In the genomic region with DNA sequence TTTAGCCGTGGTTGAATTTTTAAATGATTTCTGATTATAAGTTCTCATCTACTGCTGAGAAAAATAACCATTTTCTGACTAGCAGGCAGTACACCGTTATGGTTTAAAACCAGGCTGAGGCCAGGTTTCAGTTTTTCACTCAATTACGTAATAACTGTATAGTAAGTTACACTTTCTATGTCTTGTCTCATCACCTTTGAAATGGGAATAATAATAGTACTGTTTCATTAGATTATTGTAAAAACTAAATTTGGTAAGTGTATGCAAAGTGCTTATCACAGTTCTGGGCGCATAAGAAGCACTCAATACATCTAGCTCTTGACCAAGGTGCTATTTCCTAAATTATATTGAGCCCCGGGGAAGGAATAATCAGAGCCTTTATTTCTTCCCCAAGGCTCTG, we compare ENCODE assay signal across 20 cellular contexts.
DNase-seq lines count a peak whose midpoint lies in the region; ATAC-seq and TF ChIP-seq lines count a peak whose summit lies in the region.
"Had no signal": no experiment of that assay in that cellular context is flagged by ENCODE, and none has a peak within 500 bp of the region (broad histone marks: within the 10 kb centered on the region; RNA-seq: fewer than 3 reads in every experiment).

No MANE protein-coding gene starts in this region.

- intact Hi-C loops in activated CD8-positive, alpha-beta T cell treated with anti-CD3 and anti-CD28 coated beads for 36 hours (cut with micrococcal nuclease) = no loop called here
- intact Hi-C loops in activated CD4-positive, alpha-beta memory T cell treated with anti-CD3 and anti-CD28 coated beads for 36 hours (cut with micrococcal nuclease) = loop anchor here (10.0 kb wide), 1 partner anchor 604 kb away; no protein-coding TSS in a partner anchor

- peak overlapping the region; percentile 56 for H3K27ac Mint-ChIP-seq in activated CD8-positive, alpha-beta T cell treated with anti-CD3 and anti-CD28 coated beads for 36 hours
- H3K27ac Mint-ChIP-seq in activated CD8-positive, alpha-beta T cell treated with anti-CD3 and anti-CD28 coated beads, Interleukin-2, amount 10 ng/mL, durations not matched to agents 7 days and 5 days = no peak overlapping the region
- H3K27ac Mint-ChIP-seq in activated CD4-positive, alpha-beta memory T cell treated with anti-CD3 and anti-CD28 coated beads for 36 hours = peak overlapping the region; percentile 81
- H3K27ac Mint-ChIP-seq in natural killer cell treated with Interleukin-12 subunit alpha and Interleukin-12 subunit beta and Interleukin-15 and Interleukin-18, amount 100 ng/mL, for 72 hours = peak overlapping the region; percentile 84 to 85
- H3K27ac Mint-ChIP-seq: activated naive CD8-positive, alpha-beta T cell had no signal

- no peak overlapping the region for H3K4me3 Mint-ChIP-seq in activated CD8-positive, alpha-beta T cell treated with anti-CD3 and anti-CD28 coated beads for 36 hours
- no peak overlapping the region for H3K4me3 Mint-ChIP-seq in activated CD8-positive, alpha-beta T cell treated with anti-CD3 and anti-CD28 coated beads, Interleukin-2, amount 10 ng/mL, durations not matched to agents 7 days and 5 days
- peak overlapping the region; percentile 51 for H3K4me3 Mint-ChIP-seq in activated CD4-positive, alpha-beta memory T cell treated with anti-CD3 and anti-CD28 coated beads for 36 hours
- H3K4me3 Mint-ChIP-seq in natural killer cell treated with Interleukin-12 subunit alpha and Interleukin-12 subunit beta and Interleukin-15 and Interleukin-18, amount 100 ng/mL, for 72 hours = peak overlapping the region; percentile 66
- H3K4me3 Mint-ChIP-seq: activated naive CD8-positive, alpha-beta T cell; neural crest cell had no signal

- no peak for ATAC-seq in activated CD8-positive, alpha-beta T cell treated with anti-CD3 and anti-CD28 coated beads for 36 hours
- no peak for ATAC-seq in activated CD8-positive, alpha-beta T cell treated with anti-CD3 and anti-CD28 coated beads, Interleukin-2, amount 10 ng/mL, durations not matched to agents 7 days and 5 days
- peak; percentile 15 for ATAC-seq in HG02981 (IDR thresholded peaks at IDR 0.05; ENCODE audit: unreplicated experiment)
- ATAC-seq in natural killer cell treated with Interleukin-12 subunit alpha and Interleukin-12 subunit beta and Interleukin-15 and Interleukin-18, amount 100 ng/mL, for 72 hours = no peak
- ATAC-seq in HG03025 (IDR thresholded peaks at IDR 0.05; ENCODE audit: low FRiP score, unreplicated experiment) = no peak
- ATAC-seq: A549, heart left ventricle, SK-N-SH treated with all-trans-retinoic acid at 6 μM for 48 hours had no signal

- no peak for DNase-seq in activated CD8-positive, alpha-beta T cell treated with anti-CD3 and anti-CD28 coated beads for 36 hours
- DNase-seq in activated CD8-positive, alpha-beta T cell treated with anti-CD3 and anti-CD28 coated beads, Interleukin-2, amount 10 ng/mL, durations not matched to agents 7 days and 5 days = no peak
- DNase-seq in activated CD4-positive, alpha-beta memory T cell treated with anti-CD3 and anti-CD28 coated beads for 36 hours = no peak
- no peak for DNase-seq in natural killer cell treated with Interleukin-12 subunit alpha and Interleukin-12 subunit beta and Interleukin-15 and Interleukin-18, amount 100 ng/mL, for 72 hours (ENCODE audit: low spot score)
- DNase-seq in MV-4-11 (lab: John Stamatoyannopoulos, UW) (no peak), EL (no peak)
- DNase-seq: heart left ventricle; mesendoderm; MG63; NCI-H526 treated with DMSO at 0.1 percent for 48 hours; stimulated activated CD4-positive, alpha-beta T cell treated with anti-CD3 and anti-CD28 coated beads, Interleukin-12 subunit alpha, Interleukin-12 subunit beta, amount 100 ng/mL, for 4 hours; stimulated activated naive CD4-positive, alpha-beta T cell treated with Interleukin-2 at 50 U/mL for 16 hours; trophoblast cell; WERI-Rb-1 had no signal

- H3K9me3 Mint-ChIP-seq in activated CD8-positive, alpha-beta T cell treated with anti-CD3 and anti-CD28 coated beads for 36 hours = no peaks in the 10 kb centered on the region
- no peaks in the 10 kb centered on the region for H3K9me3 Mint-ChIP-seq in activated CD8-positive, alpha-beta T cell treated with anti-CD3 and anti-CD28 coated beads, Interleukin-2, amount 10 ng/mL, durations not matched to agents 7 days and 5 days (ENCODE audit: insufficient read depth)
- no peaks in the 10 kb centered on the region for H3K9me3 Mint-ChIP-seq in activated CD4-positive, alpha-beta memory T cell treated with anti-CD3 and anti-CD28 coated beads for 36 hours
- H3K9me3 Mint-ChIP-seq in natural killer cell treated with Interleukin-12 subunit alpha and Interleukin-12 subunit beta and Interleukin-15 and Interleukin-18, amount 100 ng/mL, for 72 hours = no peaks in the 10 kb centered on the region
- H3K9me3 Mint-ChIP-seq: neural crest cell had no signal

- CTCF ChIA-PET in activated CD8-positive, alpha-beta T cell treated with anti-CD3 and anti-CD28 coated beads for 36 hours (lab: Charles Lee) = interaction anchor here (1.5 to 10.4 kb wide), 3 partner anchors 16 to 24 kb away, joined by 4 to 120 read pairs (median 7); no protein-coding TSS in a partner anchor
- CTCF ChIA-PET in activated CD8-positive, alpha-beta T cell treated with anti-CD3 and anti-CD28 coated beads, Interleukin-2, amount 10 ng/mL, durations not matched to agents 7 days and 5 days (lab: Charles Lee) = interaction anchor here (1.0 to 11.7 kb wide), 4 partner anchors 13 to 23 kb away, joined by 3 to 227 read pairs (median 4); no protein-coding TSS in a partner anchor
- CTCF ChIA-PET in activated CD4-positive, alpha-beta memory T cell treated with anti-CD3 and anti-CD28 coated beads for 36 hours (lab: Charles Lee) = interaction anchor here (1.0 to 10.3 kb wide), 6 partner anchors 11 to 31 kb away, joined by 3 to 237 read pairs (median 6); no protein-coding TSS in a partner anchor

- no peaks in the 10 kb centered on the region for H3K36me3 Mint-ChIP-seq in activated CD8-positive, alpha-beta T cell treated with anti-CD3 and anti-CD28 coated beads for 36 hours (ENCODE audit: low read depth)
- H3K36me3 Mint-ChIP-seq in activated CD8-positive, alpha-beta T cell treated with anti-CD3 and anti-CD28 coated beads, Interleukin-2, amount 10 ng/mL, durations not matched to agents 7 days and 5 days (ENCODE audit: low read depth) = no peaks in the 10 kb centered on the region
- H3K36me3 Mint-ChIP-seq in activated CD4-positive, alpha-beta memory T cell treated with anti-CD3 and anti-CD28 coated beads for 36 hours = peaks cover 3% of the 10 kb centered on the region
- no peaks in the 10 kb centered on the region for H3K36me3 Mint-ChIP-seq in natural killer cell treated with Interleukin-12 subunit alpha and Interleukin-12 subunit beta and Interleukin-15 and Interleukin-18, amount 100 ng/mL, for 72 hours
- H3K36me3 Mint-ChIP-seq: activated naive CD8-positive, alpha-beta T cell had no signal

- POLR2A ChIA-PET in activated CD8-positive, alpha-beta T cell treated with anti-CD3 and anti-CD28 coated beads for 36 hours (lab: Charles Lee) = interaction anchor here (0.6 to 1.8 kb wide), 3 partner anchors 14 to 18 kb away, joined by 3 to 5 read pairs (median 3); no protein-coding TSS in a partner anchor
- POLR2A ChIA-PET in activated CD8-positive, alpha-beta T cell treated with anti-CD3 and anti-CD28 coated beads, Interleukin-2, amount 10 ng/mL, durations not matched to agents 7 days and 5 days (lab: Charles Lee) = interaction anchor here (1.9 to 2.1 kb wide), 2 partner anchors 10 to 18 kb away, joined by 5 to 14 read pairs; no protein-coding TSS in a partner anchor
- POLR2A ChIA-PET in activated CD4-positive, alpha-beta memory T cell treated with anti-CD3 and anti-CD28 coated beads for 36 hours (lab: Charles Lee) = interaction anchor here (3.0 to 4.2 kb wide), 4 partner anchors 11 to 26 kb away, joined by 11 to 70 read pairs (median 44); no protein-coding TSS in a partner anchor

- no peak for TF ChIP-seq CTCF in activated CD8-positive, alpha-beta T cell treated with anti-CD3 and anti-CD28 coated beads for 36 hours (IDR thresholded peaks at IDR 0.05)

- H3K4me1 Mint-ChIP-seq in activated CD8-positive, alpha-beta T cell treated with anti-CD3 and anti-CD28 coated beads for 36 hours (ENCODE audit: low read depth) = peaks cover 50% of the 10 kb centered on the region
- H3K4me1 Mint-ChIP-seq in activated CD8-positive, alpha-beta T cell treated with anti-CD3 and anti-CD28 coated beads, Interleukin-2, amount 10 ng/mL, durations not matched to agents 7 days and 5 days (ENCODE audit: low read depth) = peaks cover 56% of the 10 kb centered on the region
- peaks cover 77% of the 10 kb centered on the region for H3K4me1 Mint-ChIP-seq in activated CD4-positive, alpha-beta memory T cell treated with anti-CD3 and anti-CD28 coated beads for 36 hours (ENCODE audit: low read depth)
- peaks cover 62 to 80% of the 10 kb centered on the region in 2 donors for H3K4me1 Mint-ChIP-seq in natural killer cell treated with Interleukin-12 subunit alpha and Interleukin-12 subunit beta and Interleukin-15 and Interleukin-18, amount 100 ng/mL, for 72 hours (ENCODE audit: low read depth in 2 of 2)

- H3K27me3 Mint-ChIP-seq in activated CD8-positive, alpha-beta T cell treated with anti-CD3 and anti-CD28 coated beads for 36 hours = no peaks in the 10 kb centered on the region
- no peaks in the 10 kb centered on the region for H3K27me3 Mint-ChIP-seq in activated CD8-positive, alpha-beta T cell treated with anti-CD3 and anti-CD28 coated beads, Interleukin-2, amount 10 ng/mL, durations not matched to agents 7 days and 5 days (ENCODE audit: low read depth)
- H3K27me3 Mint-ChIP-seq in activated CD4-positive, alpha-beta memory T cell treated with anti-CD3 and anti-CD28 coated beads for 36 hours = no peaks in the 10 kb centered on the region
- H3K27me3 Mint-ChIP-seq in natural killer cell treated with Interleukin-12 subunit alpha and Interleukin-12 subunit beta and Interleukin-15 and Interleukin-18, amount 100 ng/mL, for 72 hours = no peaks in the 10 kb centered on the region
- H3K27me3 Mint-ChIP-seq: activated naive CD8-positive, alpha-beta T cell had no signal

Comparison
In these comparisons a context has a peak if more than half of its experiments do, and no peak if none do; other contexts are left out.
1. H3K4me3 Mint-ChIP-seq: peak in activated CD4-positive, alpha-beta memory T cell treated with anti-CD3 and anti-CD28 coated beads for 36 hours (single experiment) and natural killer cell treated with Interleukin-12 subunit alpha and Interleukin-12 subunit beta and Interleukin-15 and Interleukin-18, amount 100 ng/mL, for 72 hours (single experiment); none in activated CD8-positive, alpha-beta T cell treated with anti-CD3 and anti-CD28 coated beads for 36 hours (single experiment) and activated CD8-positive, alpha-beta T cell treated with anti-CD3 and anti-CD28 coated beads, Interleukin-2, amount 10 ng/mL, durations not matched to agents 7 days and 5 days (single experiment).